ENCODE assay signal across 22 cellular contexts in the genomic region with DNA sequence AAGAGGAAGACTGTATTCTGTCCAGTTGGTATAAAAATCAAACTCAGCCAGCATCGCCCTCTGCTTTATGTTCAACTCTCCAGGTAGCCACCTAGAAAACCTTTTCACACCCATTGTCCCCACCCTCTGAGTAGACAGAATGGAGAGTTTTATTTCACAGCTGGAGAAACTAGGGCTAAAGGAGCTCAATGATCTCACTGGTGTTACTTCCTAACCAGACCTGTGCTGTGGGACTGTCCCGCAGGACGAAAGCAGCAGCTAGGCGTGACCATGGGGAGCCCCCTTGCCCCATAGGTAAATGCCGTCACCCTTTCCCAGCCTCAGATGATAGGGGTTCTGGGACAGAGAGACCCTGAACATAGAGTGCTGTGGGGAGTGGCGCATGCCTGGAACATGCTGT.
DNase-seq lines count a peak whose midpoint lies in the region; ATAC-seq and TF ChIP-seq lines count a peak whose summit lies in the region.
"Had no signal": no experiment of that assay in that cellular context is flagged by ENCODE, and none has a peak within 500 bp of the region (broad histone marks: within the 10 kb centered on the region; RNA-seq: fewer than 3 reads in every experiment).

No MANE protein-coding gene starts in this region.

- H3K36me3 ChIP-seq in GM23248 (ENCODE audit: low read depth), result no peaks in the 10 kb centered on the region
- no peaks in the 10 kb centered on the region for H3K36me3 ChIP-seq in neural progenitor cell
- no peaks in the 10 kb centered on the region for H3K36me3 ChIP-seq in tibial artery
- H3K36me3 ChIP-seq: breast epithelium, heart right ventricle, neutrophil, right atrium auricular region, SJCRH30, suprapubic skin had no signal

- no peaks in the 10 kb centered on the region for H3K9me3 Mint-ChIP-seq in activated CD4-positive, alpha-beta T cell treated with anti-CD3 and anti-CD28 coated beads, Interleukin-2, amount 10 ng/mL, durations not matched to agents 24 days and 14 days
- no peaks in the 10 kb centered on the region for H3K9me3 Mint-ChIP-seq in activated CD4-positive, alpha-beta T cell treated with anti-CD3 and anti-CD28 coated beads, Interleukin-2, amount 10 ng/mL, durations not matched to agents 7 days and 5 days
- no peaks in the 10 kb centered on the region for H3K9me3 Mint-ChIP-seq in neural progenitor cell
- H3K9me3 Mint-ChIP-seq: activated T-cell treated with anti-CD3 and anti-CD28 coated beads, Interleukin-2, amount 50 U/mL, for 24 hours had no signal

- H3F3A ChIP-seq in GM23248 (ENCODE audit: insufficient read depth) (no peaks in the 10 kb centered on the region), neural progenitor cell (ENCODE audit: low read depth) (no peaks in the 10 kb centered on the region)

- H3K4me1 Mint-ChIP-seq in activated CD4-positive, alpha-beta T cell treated with anti-CD3 and anti-CD28 coated beads, Interleukin-2, amount 10 ng/mL, durations not matched to agents 24 days and 14 days, result peaks cover 13% of the 10 kb centered on the region
- H3K4me1 Mint-ChIP-seq in activated CD4-positive, alpha-beta T cell treated with anti-CD3 and anti-CD28 coated beads, Interleukin-2, amount 10 ng/mL, durations not matched to agents 7 days and 5 days, result peaks cover 17% of the 10 kb centered on the region
- peaks cover 19% of the 10 kb centered on the region for H3K4me1 Mint-ChIP-seq in neural progenitor cell

- H3K79me2 ChIP-seq in GM23248 (ENCODE audit: insufficient read depth) (no peaks in the 10 kb centered on the region), neural progenitor cell (ENCODE audit: low read depth) (no peaks in the 10 kb centered on the region)

- no peaks in the 10 kb centered on the region for H3K36me3 Mint-ChIP-seq in activated CD4-positive, alpha-beta T cell treated with anti-CD3 and anti-CD28 coated beads, Interleukin-2, amount 10 ng/mL, durations not matched to agents 24 days and 14 days (ENCODE audit: low read depth)
- no peaks in the 10 kb centered on the region for H3K36me3 Mint-ChIP-seq in activated CD4-positive, alpha-beta T cell treated with anti-CD3 and anti-CD28 coated beads, Interleukin-2, amount 10 ng/mL, durations not matched to agents 7 days and 5 days (ENCODE audit: low read depth)
- no peaks in the 10 kb centered on the region for H3K36me3 Mint-ChIP-seq in neural progenitor cell
- H3K36me3 Mint-ChIP-seq: activated naive CD8-positive, alpha-beta T cell had no signal

- POLR2A ChIA-PET in activated CD4-positive, alpha-beta T cell treated with anti-CD3 and anti-CD28 coated beads, Interleukin-2, amount 10 ng/mL, durations not matched to agents 7 days and 5 days (lab: Charles Lee), result no interaction called here

- H4K20me1 ChIP-seq in GM23248 (ENCODE audit: insufficient read depth) (no peaks in the 10 kb centered on the region), neural progenitor cell (ENCODE audit: low read depth) (no peaks in the 10 kb centered on the region)

- WGBS in GM23248 (ENCODE audit: low coverage in 1 of 2, low lambda C conversion rate in 2 of 2, missing lambda C conversion rate in 2 of 2), 2 experiments, result 88% methylated on average over 6 of the region's 6 CpGs

- no peak overlapping the region for H3K4me3 ChIP-seq in GM23248
- no peak overlapping the region for H3K4me3 ChIP-seq in neural progenitor cell
- no peak overlapping the region for H3K4me3 ChIP-seq in tibial artery
- H3K4me3 ChIP-seq: breast epithelium, heart right ventricle, right atrium auricular region, SJCRH30, suprapubic skin had no signal

- no peak overlapping the region for H3K4me3 Mint-ChIP-seq in activated CD4-positive, alpha-beta T cell treated with anti-CD3 and anti-CD28 coated beads, Interleukin-2, amount 10 ng/mL, durations not matched to agents 24 days and 14 days
- no peak overlapping the region for H3K4me3 Mint-ChIP-seq in activated CD4-positive, alpha-beta T cell treated with anti-CD3 and anti-CD28 coated beads, Interleukin-2, amount 10 ng/mL, durations not matched to agents 7 days and 5 days
- H3K4me3 Mint-ChIP-seq in neural progenitor cell, result no peak overlapping the region
- H3K4me3 Mint-ChIP-seq: activated naive CD8-positive, alpha-beta T cell; activated T-cell treated with anti-CD3 and anti-CD28 coated beads, Interleukin-2, amount 50 U/mL, for 24 hours had no signal

- H3K9ac ChIP-seq in GM23248 (no peak overlapping the region), neural progenitor cell (no peak overlapping the region)

- H3K27me3 ChIP-seq in GM23248 (replicated peaks; ENCODE audit: insufficient read depth) (no peaks in the 10 kb centered on the region), neural progenitor cell (no peaks in the 10 kb centered on the region), tibial artery (no peaks in the 10 kb centered on the region)
- H3K27me3 ChIP-seq: breast epithelium, heart right ventricle, neutrophil, right atrium auricular region, SJCRH30, suprapubic skin had no signal

- TF ChIP-seq CTCF in neural progenitor cell (IDR thresholded peaks at IDR 0.05) (no peak), tibial artery (IDR thresholded peaks at IDR 0.05) (no peak)

- ATAC-seq in HG02642 (IDR thresholded peaks at IDR 0.05; ENCODE audit: poor library complexity, unreplicated experiment) (peak; percentile 48), HG03565 (IDR thresholded peaks at IDR 0.05; ENCODE audit: unreplicated experiment) (peak; percentile 45)
- ATAC-seq: heart right ventricle had no signal

- H3K27ac ChIP-seq in GM23248 (no peak overlapping the region), neural progenitor cell (no peak overlapping the region), tibial artery (no peak overlapping the region)
- H3K27ac ChIP-seq: 22Rv1, breast epithelium, heart right ventricle, neutrophil, right atrium auricular region, SJCRH30, suprapubic skin had no signal

- H2AFZ ChIP-seq in GM23248 (no peak overlapping the region), neural progenitor cell (replicated peaks) (no peak overlapping the region)

- no peaks in the 10 kb centered on the region for H3K9me2 ChIP-seq in GM23248 (ENCODE audit: insufficient read depth)

- intact Hi-C loops in activated CD4-positive, alpha-beta T cell treated with anti-CD3 and anti-CD28 coated beads, Interleukin-2, amount 10 ng/mL, durations not matched to agents 24 days and 14 days (cut with micrococcal nuclease), result loop anchor here (10.0 kb wide), 1 partner anchor 265 kb away; a partner anchor contains a TSS
- intact Hi-C loops in tibial artery (cut with DNase I; ENCODE audit: low total_unique reads), result loop anchor here (5.0 kb wide), 1 partner anchor 142 kb away; no protein-coding TSS in a partner anchor

- in situ Hi-C loops in GM23248 (cut with MboI), result no loop called here

- CTCF ChIA-PET in activated CD4-positive, alpha-beta T cell treated with anti-CD3 and anti-CD28 coated beads, Interleukin-2, amount 10 ng/mL, durations not matched to agents 7 days and 5 days (lab: Charles Lee), result no interaction called here

- peaks cover 5% of the 10 kb centered on the region for H3K27me3 Mint-ChIP-seq in activated CD4-positive, alpha-beta T cell treated with anti-CD3 and anti-CD28 coated beads, Interleukin-2, amount 10 ng/mL, durations not matched to agents 24 days and 14 days
- H3K27me3 Mint-ChIP-seq in activated CD4-positive, alpha-beta T cell treated with anti-CD3 and anti-CD28 coated beads, Interleukin-2, amount 10 ng/mL, durations not matched to agents 7 days and 5 days, result no peaks in the 10 kb centered on the region
- peaks cover 8% of the 10 kb centered on the region for H3K27me3 Mint-ChIP-seq in neural progenitor cell (ENCODE audit: insufficient read depth, low read depth)
- H3K27me3 Mint-ChIP-seq: activated naive CD8-positive, alpha-beta T cell; activated T-cell treated with anti-CD3 and anti-CD28 coated beads, Interleukin-2, amount 50 U/mL, for 24 hours had no signal

- DNase-seq in activated CD4-positive, alpha-beta T cell treated with anti-CD3 and anti-CD28 coated beads, Interleukin-2, amount 10 ng/mL, durations not matched to agents 24 days and 14 days, result peak; percentile 53
- no peak for DNase-seq in activated CD4-positive, alpha-beta T cell treated with anti-CD3 and anti-CD28 coated beads, Interleukin-2, amount 10 ng/mL, durations not matched to agents 7 days and 5 days
- DNase-seq in GM23248, result no peak
- DNase-seq in neural progenitor cell (ENCODE audit: low spot score), result no peak
- DNase-seq in COR-L47 (lab: John Stamatoyannopoulos, UW), result no peak
- DNase-seq in tibial artery, result no peak
- DNase-seq: activated CD4-positive, alpha-beta T cell treated with anti-CD3 and anti-CD28 coated beads for 48 hours; activated T-cell treated with anti-CD3 and anti-CD28 coated beads, Interleukin-2, amount 50 U/mL, for 24 hours; heart right ventricle; kidney; NCI-H1694 treated with DMSO at 0.1 percent for 48 hours; NCI-H446 treated with DMSO at 0.1 percent for 48 hours; SJCRH30; T1000 had no signal

- H3K4me2 ChIP-seq in GM23248 (ENCODE audit: unreplicated experiment), result no peak overlapping the region
- no peak overlapping the region for H3K4me2 ChIP-seq in neural progenitor cell

- H3K9me3 ChIP-seq in GM23248 (ENCODE audit: low read depth) (no peaks in the 10 kb centered on the region), neural progenitor cell (ENCODE audit: low read depth) (no peaks in the 10 kb centered on the region), tibial artery (no peaks in the 10 kb centered on the region)
- H3K9me3 ChIP-seq: breast epithelium, heart right ventricle, neutrophil, right atrium auricular region, SJCRH30, suprapubic skin had no signal

- H3K27ac Mint-ChIP-seq in activated CD4-positive, alpha-beta T cell treated with anti-CD3 and anti-CD28 coated beads, Interleukin-2, amount 10 ng/mL, durations not matched to agents 24 days and 14 days, result no peak overlapping the region
- no peak overlapping the region for H3K27ac Mint-ChIP-seq in activated CD4-positive, alpha-beta T cell treated with anti-CD3 and anti-CD28 coated beads, Interleukin-2, amount 10 ng/mL, durations not matched to agents 7 days and 5 days
- no peak overlapping the region for H3K27ac Mint-ChIP-seq in neural progenitor cell
- H3K27ac Mint-ChIP-seq: activated naive CD8-positive, alpha-beta T cell had no signal

- no peaks in the 10 kb centered on the region for H3K4me1 ChIP-seq in GM23248 (ENCODE audit: insufficient read depth)
- H3K4me1 ChIP-seq in neural progenitor cell, result peaks cover 5% of the 10 kb centered on the region
- H3K4me1 ChIP-seq in tibial artery, result peaks cover 0 to 14% (median 2%) of the 10 kb centered on the region in 4 donors
- H3K4me1 ChIP-seq: breast epithelium, SJCRH30 had no signal
